In the genomic region with DNA sequence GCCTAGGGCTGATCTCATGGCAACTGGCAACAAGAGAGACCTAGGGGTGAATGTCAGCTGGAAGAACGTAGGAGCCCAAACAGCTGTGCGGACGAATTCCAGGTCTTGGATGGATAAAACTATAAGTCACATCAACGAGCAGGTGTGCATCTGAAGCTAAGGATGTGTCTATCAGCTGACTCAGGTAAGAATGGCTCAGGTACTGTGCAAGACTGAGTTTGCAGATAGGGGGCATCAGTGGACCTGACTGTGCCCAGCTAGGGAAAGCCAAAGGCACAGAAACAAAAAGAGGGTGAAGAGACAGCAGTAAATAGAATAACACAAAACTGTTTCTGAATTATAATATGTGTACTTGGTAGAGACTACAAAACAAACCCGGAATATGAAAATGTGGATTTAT, we compare ENCODE assay signal across 8 cellular contexts.
DNase-seq lines count a peak whose midpoint lies in the region; ATAC-seq and TF ChIP-seq lines count a peak whose summit lies in the region.

No MANE protein-coding gene starts in this region.

- no peaks in the 10 kb centered on the region for H3K4me1 ChIP-seq in prostate gland (replicated peaks)

- POLR2A ChIA-PET in HEK293T (lab: Yijun Ruan, JAX) = no interaction called here

- WGBS in prostate gland = 94% methylated on average over 5 of the region's 5 CpGs

- ATAC-seq in GM21528 (IDR thresholded peaks at IDR 0.05; ENCODE audit: low FRiP score, unreplicated experiment) = no peak

- H3K36me3 ChIP-seq in prostate gland = no peaks in the 10 kb centered on the region

- H3K4me3 ChIP-seq in prostate gland = no peak overlapping the region

- H3K9me3 ChIP-seq in prostate gland = no peaks in the 10 kb centered on the region

- H3K27me3 ChIP-seq in prostate gland (replicated peaks; ENCODE audit: insufficient read depth) = no peaks in the 10 kb centered on the region

- TF ChIP-seq POLR2A in prostate gland (IDR thresholded peaks at IDR 0.05) = no peak

- DNase-seq in NCI-H1417 (lab: John Stamatoyannopoulos, UW) (peak in 2 of 3 experiments; percentile 5 to 45), NCI-H1417 treated with DMSO at 0.1 percent for 48 hours (lab: John Stamatoyannopoulos, UW) (no peak), HEK293T (ENCODE audit: extremely low spot score) (peak; percentile 11), RPMI8226 (peak; percentile 8), cerebellar cortex (ENCODE audit: low spot score) (peak; percentile 16), prostate gland (ENCODE audit: low spot score) (peak; percentile 6), cortex of kidney (lab: John Stamatoyannopoulos, UW) (no peak)

- no peak overlapping the region for H3K27ac ChIP-seq in prostate gland

- intact Hi-C loops in prostate gland (cut with DNase I) = no loop called here

- CTCF ChIA-PET in HEK293T (lab: Yijun Ruan, JAX) = no interaction called here

- peak in 3 of 4 experiments; percentile 8 to 37 (median 30) for TF ChIP-seq CTCF in prostate gland (IDR thresholded peaks at IDR 0.05)

TF ChIP-seq in HEK293T, 16 proteins besides CTCF, POLR2A, EP300 and RAD21:
- TF ChIP-seq BHLHE40 (IDR thresholded peaks at IDR 0.05; ENCODE audit: borderline replicate concordance) = no peak
- TF ChIP-seq ELF4 (IDR thresholded peaks at IDR 0.05) = no peak
- no peak for TF ChIP-seq ARNT (IDR thresholded peaks at IDR 0.05)
- TF ChIP-seq ZNF384 (IDR thresholded peaks at IDR 0.05) = no peak
- no peak for TF ChIP-seq SP1 (IDR thresholded peaks at IDR 0.05)
- TF ChIP-seq FOXK2 (IDR thresholded peaks at IDR 0.05) = no peak
- no peak for TF ChIP-seq NFRKB (IDR thresholded peaks at IDR 0.05)
- no peak for TF ChIP-seq FOXM1 (IDR thresholded peaks at IDR 0.05; ENCODE audit: borderline replicate concordance)

Comparison
In these comparisons a context has a peak if more than half of its experiments do, and no peak if none do; other contexts are left out.
1. DNase-seq: peak in NCI-H1417 (2 of 3), HEK293T (single experiment), RPMI8226 (single experiment), cerebellar cortex (single experiment) and prostate gland (single experiment); none in NCI-H1417 treated with DMSO at 0.1 percent for 48 hours (single experiment) and cortex of kidney (single experiment).